In genomic region chr2:128623776-128624424, GRCh38 we compare ENCODE assay signal across 1 cellular context.
TF ChIP-seq lines count a peak whose summit lies in the region.

No MANE protein-coding gene starts in this region.

TF ChIP-seq in GM12878, 131 proteins besides CTCF, POLR2A, EP300 and RAD21 (continued from another document):
- TF ChIP-seq ATF2 (IDR thresholded peaks at IDR 0.05; ENCODE audit: low read length) (0 out of 2 replicates have a peak, but pooled peaks have one; percentile 23), MTA2 (IDR thresholded peaks at IDR 0.05; ENCODE audit: low read depth) (no peak), SUPT20H (IDR thresholded peaks at IDR 0.05; ENCODE audit: borderline replicate concordance, control insufficient read depth, low read depth, low read length) (no peak), IKZF1 (conservative IDR thresholded peaks at IDR 0.05) (no peak), BHLHE40 (IDR thresholded peaks at IDR 0.05; ENCODE audit: borderline replicate concordance in 1 of 2, low read depth in 2 of 2, low read length in 1 of 2) (peak in 1 of 2 experiments; percentile 7; a peak in 1 of 4 replicates), RFX5 (IDR thresholded peaks at IDR 0.05; ENCODE audit: low read depth, low read length) (no peak), SKIL (IDR thresholded peaks at IDR 0.05; ENCODE audit: low read depth, poor library complexity, severe bottlenecking) (no peak), CBFB (IDR thresholded peaks at IDR 0.05; ENCODE audit: low read depth) (0 out of 2 replicates have a peak, but pooled peaks have one; percentile 49)
